In genomic region chr12:6275609-6276246, GRCh38 we compare ENCODE assay signal across 22 cellular contexts. TPM values are rescaled to one million over a fixed set of nuclear protein-coding genes. Genes with fewer than 3 reads are reported as not detected.
"Had no signal": no experiment of that assay in that cellular context is flagged by ENCODE, and none has a peak within 500 bp of the region (broad histone marks: within the 10 kb centered on the region; RNA-seq: fewer than 3 reads in every experiment).

No MANE protein-coding gene starts in this region.

- H3K9me3 ChIP-seq: body of pancreas, tibial artery, uterus had no signal

- H3K4me3 ChIP-seq: body of pancreas, cardiac muscle cell, tibial artery, uterus had no signal

- H3K4me3 Mint-ChIP-seq: activated CD4-positive, alpha-beta memory T cell treated with anti-CD3 and anti-CD28 coated beads, Interleukin-2, amount 10 ng/mL, durations not matched to agents 7 days and 5 days; activated T-cell treated with anti-CD3 and anti-CD28 coated beads, Interleukin-2, amount 50 U/mL, for 72 hours; nephron progenitor cell; T-helper 17 cell had no signal

- FAIRE-seq: keratinocyte had no signal

- H3K27ac ChIP-seq: body of pancreas, cardiac muscle cell, tibial artery, uterus had no signal

- DNase-seq: activated CD4-positive, alpha-beta memory T cell treated with anti-CD3 and anti-CD28 coated beads, Interleukin-2, amount 10 ng/mL, durations not matched to agents 7 days and 5 days; activated CD4-positive, alpha-beta T cell treated with anti-CD3 and anti-CD28 coated beads for 48 hours; activated effector memory CD4-positive, alpha-beta T cell treated with Interleukin-2 at 50 U/mL for 16 hours; activated naive CD4-positive, alpha-beta T cell treated with anti-CD3 and anti-CD28 coated beads, Interleukin-2, amount 50 U/mL, for 16 hours; activated T-cell treated with anti-CD3 and anti-CD28 coated beads, Interleukin-2, amount 50 U/mL, for 72 hours; anterior cingulate cortex; body of pancreas; effector CD4-positive, alpha-beta T cell; foreskin keratinocyte; nephron progenitor cell; stimulated activated CD4-positive, alpha-beta T cell treated with anti-CD3 and anti-CD28 coated beads, Interleukin-12 subunit alpha, Interleukin-12 subunit beta, amount 100 ng/mL, for 4 hours; stimulated activated CD4-positive, alpha-beta T cell treated with anti-CD3 and anti-CD28 coated beads, Interleukin-4, amount 100 ng/mL, for 4 hours; stimulated activated naive CD8-positive, alpha-beta T cell treated with anti-CD3 and anti-CD28 coated beads, Interleukin-15, Interleukin-2, amounts not matched to agents 100 U/mL and 50 U/mL, for 24 hours; substantia nigra; SW 1271; T-helper 17 cell; uterus had no signal

- H3K27ac Mint-ChIP-seq: activated CD4-positive, alpha-beta memory T cell treated with anti-CD3 and anti-CD28 coated beads, Interleukin-2, amount 10 ng/mL, durations not matched to agents 7 days and 5 days; activated T-cell treated with anti-CD3 and anti-CD28 coated beads, Interleukin-2, amount 50 U/mL, for 72 hours; nephron progenitor cell had no signal

- ATAC-seq: activated T-cell treated with anti-CD3 and anti-CD28 coated beads, Interleukin-2, amount 50 U/mL, for 72 hours; body of pancreas; foreskin keratinocyte; stimulated activated naive CD8-positive, alpha-beta T cell treated with anti-CD3 and anti-CD28 coated beads, Interleukin-15, Interleukin-2, amounts not matched to agents 100 U/mL and 50 U/mL, for 24 hours; T-helper 17 cell had no signal

- H3K9me3 Mint-ChIP-seq: activated CD4-positive, alpha-beta memory T cell treated with anti-CD3 and anti-CD28 coated beads, Interleukin-2, amount 10 ng/mL, durations not matched to agents 7 days and 5 days; activated T-cell treated with anti-CD3 and anti-CD28 coated beads, Interleukin-2, amount 50 U/mL, for 72 hours; nephron progenitor cell had no signal

- H3K36me3 ChIP-seq: cardiac muscle cell, tibial artery, uterus had no signal

- H3K27me3 ChIP-seq: body of pancreas, foreskin keratinocyte, tibial artery, uterus had no signal

RNA-seq across cellular contexts. Expression of gene PLEKHG6, which starts 34.8 kb away (rescaled TPM):
- total RNA-seq: activated CD4-positive, alpha-beta memory T cell treated with anti-CD3 and anti-CD28 coated beads, Interleukin-2, amount 10 ng/mL, durations not matched to agents 7 days and 5 days; activated T-cell treated with anti-CD3 and anti-CD28 coated beads, Interleukin-2, amount 50 U/mL, for 72 hours; glomerular endothelial cell; lung microvascular endothelial cell; T-helper 17 cell had no signal
